Comparison of ENCODE assay signal across 1 cellular context in the genomic region with DNA sequence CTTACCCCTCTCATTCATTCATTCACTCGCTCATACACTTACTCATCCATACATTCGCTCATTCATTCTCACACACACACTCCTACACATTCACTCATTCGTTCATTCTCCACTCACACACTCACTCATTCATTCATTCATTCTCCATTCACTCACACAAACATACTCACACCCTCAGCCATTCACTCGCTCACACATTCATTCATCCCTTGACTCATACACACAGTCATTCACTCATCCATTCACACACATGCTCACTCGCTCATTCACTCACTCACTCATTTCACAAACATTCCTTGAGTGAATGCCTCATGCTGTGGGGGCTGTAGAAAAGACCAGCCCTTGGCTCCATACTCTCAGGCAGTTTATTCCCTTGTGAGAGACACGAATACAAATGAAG.
TF ChIP-seq lines count a peak whose summit lies in the region.

No MANE protein-coding gene starts in this region.

TF ChIP-seq in K562, 482 proteins besides CTCF, POLR2A, EP300 and RAD21:
- TF ChIP-seq ZNF24 (IDR thresholded peaks at IDR 0.05) (peak; percentile 37; the same call in 1 of the 2 replicates), ZNF780A (CRISPR knock-in tag; IDR thresholded peaks at IDR 0.05) (no peak)
